14 cellular contexts compared by ENCODE assay signal in the genomic region with DNA sequence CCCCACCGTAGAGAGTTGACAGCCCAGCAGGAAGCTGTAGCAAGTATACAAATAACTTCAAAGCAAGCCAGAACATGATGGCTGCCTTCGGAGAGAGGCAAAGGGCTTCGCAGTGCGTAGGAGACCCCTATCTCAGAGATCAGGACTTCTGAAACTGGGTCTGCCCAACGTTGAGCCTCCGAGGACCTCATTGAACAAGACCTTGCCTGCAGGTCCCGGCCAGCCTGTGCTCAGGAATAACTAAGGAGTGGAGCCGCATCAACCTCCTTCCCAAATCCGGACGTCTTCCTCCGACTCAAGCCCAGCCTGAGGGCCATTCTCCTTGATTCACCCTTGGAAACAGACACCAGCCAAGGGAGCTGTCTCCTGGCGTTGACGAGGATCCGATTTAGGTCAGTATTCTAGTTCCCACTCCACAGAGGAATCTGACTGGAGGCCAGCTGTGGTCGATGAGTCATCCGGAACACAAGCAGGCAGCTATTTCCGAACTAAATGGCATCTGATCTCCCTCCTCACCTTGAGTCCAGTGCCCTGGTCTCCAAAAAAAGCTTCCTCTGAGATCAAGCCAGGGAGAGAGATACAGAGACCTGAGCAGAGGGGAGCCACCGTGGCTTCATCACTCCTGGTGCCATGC.
DNase-seq lines count a peak whose midpoint lies in the region; ATAC-seq, FAIRE-seq and TF ChIP-seq lines count a peak whose summit lies in the region.
"Had no signal": no experiment of that assay in that cellular context is flagged by ENCODE, and none has a peak within 500 bp of the region (broad histone marks: within the 10 kb centered on the region; RNA-seq: fewer than 3 reads in every experiment).

No MANE protein-coding gene starts in this region.

- no peak overlapping the region for H3K18ac ChIP-seq in trophoblast cell (ENCODE audit: low read length)

- no peak overlapping the region for H2AK5ac ChIP-seq in trophoblast cell (ENCODE audit: low read length)

- H3K4me3 ChIP-seq in epithelial cell of proximal tubule (ENCODE audit: low read depth, low read length) (no peak overlapping the region), trophoblast cell (ENCODE audit: low read depth, low read length) (no peak overlapping the region), transverse colon (no peak overlapping the region)

- no peak for TF ChIP-seq EP300 in transverse colon (IDR thresholded peaks at IDR 0.05; ENCODE audit: low read depth)

- DNase-seq in ELR (ENCODE audit: low read depth) (peak; percentile 94), RCC 7860 (ENCODE audit: low spot score) (peak; percentile 89), epithelial cell of proximal tubule (ENCODE audit: low read depth) (peak; percentile 70), trophoblast cell (peak; percentile 46 to 69), transverse colon (no peak)
- no peak for DNase-seq in activated CD4-positive, alpha-beta T cell treated with anti-CD3 and anti-CD28 coated beads, Interleukin-2, amount 10 ng/mL, durations not matched to agents 7 days and 5 days
- DNase-seq: activated naive CD8-positive, alpha-beta T cell treated with anti-CD3 and anti-CD28 coated beads, Interleukin-2, amount 10 ng/mL, durations not matched to agents 7 days and 5 days; DMS153; GOT3; NCI-H146 had no signal

- no CpG with 5 or more reads among the region's 18 CpGs for WGBS in trophoblast cell (ENCODE audit: extremely low coverage, insufficient coverage, insufficient read length)
- 79% methylated on average over 18 of the region's 18 CpGs; no CpG with 5 or more reads in 1 of the 2 donors for WGBS in transverse colon (ENCODE audit: low coverage in 1 of 2), 2 donors

- TF ChIP-seq POLR2A in transverse colon (IDR thresholded peaks at IDR 0.05) = no peak

- no peak overlapping the region for H4K91ac ChIP-seq in trophoblast cell (ENCODE audit: low read depth, low read length)

- H3K4me3 Mint-ChIP-seq in activated CD4-positive, alpha-beta T cell treated with anti-CD3 and anti-CD28 coated beads, Interleukin-2, amount 10 ng/mL, durations not matched to agents 7 days and 5 days = no peak overlapping the region
- H3K4me3 Mint-ChIP-seq: activated CD4-positive, alpha-beta T cell treated with anti-CD3 and anti-CD28 coated beads, Interleukin-2, amount 10 ng/mL, durations not matched to agents 24 days and 14 days; activated naive CD8-positive, alpha-beta T cell treated with anti-CD3 and anti-CD28 coated beads, Interleukin-2, amount 10 ng/mL, durations not matched to agents 7 days and 5 days; stimulated activated effector memory CD8-positive, alpha-beta T cell treated with anti-CD3 and anti-CD28 coated beads, Interleukin-12 subunit alpha, Interleukin-12 subunit beta, amount 100 ng/mL, for 72 hours had no signal

- H3K23ac ChIP-seq in trophoblast cell (ENCODE audit: low read length) = no peak overlapping the region

- peaks cover 3% of the 10 kb centered on the region for H3K9me3 ChIP-seq in trophoblast cell (ENCODE audit: insufficient read depth, low read depth, low read length)
- no peaks in the 10 kb centered on the region for H3K9me3 ChIP-seq in transverse colon

- in situ Hi-C loops in transverse colon (cut with MboI; ENCODE audit: low pct_ligation_motif_present in 1 of 4, low pct_unique_long_range_greater_than_20kb in 1 of 4, low sequenced_read_pairs in 3 of 4) = no loop called here

- peaks cover 2% of the 10 kb centered on the region for H3K79me1 ChIP-seq in trophoblast cell (ENCODE audit: low read length)

- H3K27me3 Mint-ChIP-seq in activated CD4-positive, alpha-beta T cell treated with anti-CD3 and anti-CD28 coated beads, Interleukin-2, amount 10 ng/mL, durations not matched to agents 7 days and 5 days = peaks cover 18% of the 10 kb centered on the region

- no peaks in the 10 kb centered on the region for H3K79me2 ChIP-seq in trophoblast cell (ENCODE audit: control insufficient read depth, insufficient read depth, low read length, poor library complexity)

- no peaks in the 10 kb centered on the region for H3K4me1 Mint-ChIP-seq in activated CD4-positive, alpha-beta T cell treated with anti-CD3 and anti-CD28 coated beads, Interleukin-2, amount 10 ng/mL, durations not matched to agents 7 days and 5 days
- H3K4me1 Mint-ChIP-seq: activated CD4-positive, alpha-beta T cell treated with anti-CD3 and anti-CD28 coated beads, Interleukin-2, amount 10 ng/mL, durations not matched to agents 24 days and 14 days; activated naive CD8-positive, alpha-beta T cell treated with anti-CD3 and anti-CD28 coated beads, Interleukin-2, amount 10 ng/mL, durations not matched to agents 7 days and 5 days; stimulated activated effector memory CD8-positive, alpha-beta T cell treated with anti-CD3 and anti-CD28 coated beads, Interleukin-12 subunit alpha, Interleukin-12 subunit beta, amount 100 ng/mL, for 72 hours had no signal

- no peak overlapping the region for H4K8ac ChIP-seq in trophoblast cell (ENCODE audit: low read depth, low read length)

- H3K4me2 ChIP-seq in trophoblast cell (ENCODE audit: low read length) = no peak overlapping the region

- H3K4me1 ChIP-seq in trophoblast cell (ENCODE audit: control insufficient read depth in 1 of 2, insufficient read depth in 2 of 2, low read length in 2 of 2) (peaks cover 4 to 6% of the 10 kb centered on the region in 2 experiments), transverse colon (no peaks in the 10 kb centered on the region)

- peak; percentile 90 for FAIRE-seq in RCC 7860 (lab: Jason Lieb, UNC)

- no peak overlapping the region for H2AFZ ChIP-seq in trophoblast cell (ENCODE audit: insufficient read depth, low read length, poor library complexity)

- H3K27me3 ChIP-seq in trophoblast cell (ENCODE audit: insufficient read depth, low read length) = no peaks in the 10 kb centered on the region
- H3K27me3 ChIP-seq in transverse colon = peaks cover under 1% of the 10 kb centered on the region

- H3K27ac Mint-ChIP-seq in activated CD4-positive, alpha-beta T cell treated with anti-CD3 and anti-CD28 coated beads, Interleukin-2, amount 10 ng/mL, durations not matched to agents 7 days and 5 days = no peak overlapping the region
- H3K27ac Mint-ChIP-seq: activated CD4-positive, alpha-beta T cell treated with anti-CD3 and anti-CD28 coated beads, Interleukin-2, amount 10 ng/mL, durations not matched to agents 24 days and 14 days; activated naive CD8-positive, alpha-beta T cell treated with anti-CD3 and anti-CD28 coated beads, Interleukin-2, amount 10 ng/mL, durations not matched to agents 7 days and 5 days; stimulated activated effector memory CD8-positive, alpha-beta T cell treated with anti-CD3 and anti-CD28 coated beads, Interleukin-12 subunit alpha, Interleukin-12 subunit beta, amount 100 ng/mL, for 72 hours had no signal

- H3K27ac ChIP-seq in trophoblast cell (ENCODE audit: low read depth, low read length) = no peak overlapping the region
- H3K27ac ChIP-seq in transverse colon = no peak overlapping the region

- H2BK120ac ChIP-seq in trophoblast cell (ENCODE audit: insufficient read depth, low read length, poor library complexity) = no peak overlapping the region

- H2BK12ac ChIP-seq in trophoblast cell (ENCODE audit: low read length) = no peak overlapping the region

- no peak overlapping the region for H4K12ac ChIP-seq in trophoblast cell (ENCODE audit: low read depth, low read length)

- H3K9ac ChIP-seq in trophoblast cell (ENCODE audit: low read length) = no peak overlapping the region

- peaks cover 3% of the 10 kb centered on the region for H3K9me3 Mint-ChIP-seq in activated CD4-positive, alpha-beta T cell treated with anti-CD3 and anti-CD28 coated beads, Interleukin-2, amount 10 ng/mL, durations not matched to agents 7 days and 5 days
- H3K9me3 Mint-ChIP-seq: stimulated activated effector memory CD8-positive, alpha-beta T cell treated with anti-CD3 and anti-CD28 coated beads, Interleukin-12 subunit alpha, Interleukin-12 subunit beta, amount 100 ng/mL, for 72 hours had no signal

- no peaks in the 10 kb centered on the region for H3K36me3 ChIP-seq in trophoblast cell (ENCODE audit: control insufficient read depth in 1 of 2, insufficient read depth in 2 of 2, low read length in 2 of 2)
- H3K36me3 ChIP-seq in transverse colon = no peaks in the 10 kb centered on the region

- intact Hi-C loops in transverse colon (cut with DNase I; ENCODE audit: low total_unique reads) = no loop called here

- H3K4ac ChIP-seq in trophoblast cell (ENCODE audit: low read depth, low read length) = no peak overlapping the region

- H3K36me3 Mint-ChIP-seq in activated CD4-positive, alpha-beta T cell treated with anti-CD3 and anti-CD28 coated beads, Interleukin-2, amount 10 ng/mL, durations not matched to agents 7 days and 5 days (ENCODE audit: low read depth) = peaks cover 3% of the 10 kb centered on the region
- H3K36me3 Mint-ChIP-seq: stimulated activated effector memory CD8-positive, alpha-beta T cell treated with anti-CD3 and anti-CD28 coated beads, Interleukin-12 subunit alpha, Interleukin-12 subunit beta, amount 100 ng/mL, for 72 hours had no signal

- H3K14ac ChIP-seq in trophoblast cell (ENCODE audit: low read length) = no peak overlapping the region

- TF ChIP-seq CTCF in epithelial cell of proximal tubule (conservative IDR thresholded peaks at IDR 0.05; ENCODE audit: low read depth, low read length) = no peak
- TF ChIP-seq CTCF in transverse colon (IDR thresholded peaks at IDR 0.05) = no peak

- CTCF ChIA-PET in activated CD4-positive, alpha-beta T cell treated with anti-CD3 and anti-CD28 coated beads, Interleukin-2, amount 10 ng/mL, durations not matched to agents 7 days and 5 days (lab: Charles Lee) = interaction anchor here (1.0 to 1.3 kb wide), 3 partner anchors 19 to 120 kb away, joined by 3 read pairs; no protein-coding TSS in a partner anchor

- POLR2A ChIA-PET in activated CD4-positive, alpha-beta T cell treated with anti-CD3 and anti-CD28 coated beads, Interleukin-2, amount 10 ng/mL, durations not matched to agents 7 days and 5 days (lab: Charles Lee) = interaction anchor here (0.6 kb wide), 1 partner anchor 1853 kb away, joined by 10 read pairs; no protein-coding TSS in a partner anchor

- H2BK5ac ChIP-seq in trophoblast cell (ENCODE audit: low read depth, low read length, poor library complexity) = no peak overlapping the region

- ATAC-seq in GM18519 (IDR thresholded peaks at IDR 0.05; ENCODE audit: low FRiP score, unreplicated experiment) (no peak), HG03439 (IDR thresholded peaks at IDR 0.05; ENCODE audit: unreplicated experiment) (no peak)
- ATAC-seq: stimulated activated effector memory CD8-positive, alpha-beta T cell treated with anti-CD3 and anti-CD28 coated beads, Interleukin-12 subunit alpha, Interleukin-12 subunit beta, amount 100 ng/mL, for 72 hours had no signal

Comparison
In these comparisons a context has a peak if more than half of its experiments do, and no peak if none do; other contexts are left out.
1. DNase-seq: peak in ELR (single experiment), RCC 7860 (single experiment), epithelial cell of proximal tubule (single experiment) and trophoblast cell (2 of 2); none in activated CD4-positive, alpha-beta T cell treated with anti-CD3 and anti-CD28 coated beads, Interleukin-2, amount 10 ng/mL, durations not matched to agents 7 days and 5 days (single experiment) and transverse colon (single experiment).